ENCODE assay signal across 16 cellular contexts in the genomic region with DNA sequence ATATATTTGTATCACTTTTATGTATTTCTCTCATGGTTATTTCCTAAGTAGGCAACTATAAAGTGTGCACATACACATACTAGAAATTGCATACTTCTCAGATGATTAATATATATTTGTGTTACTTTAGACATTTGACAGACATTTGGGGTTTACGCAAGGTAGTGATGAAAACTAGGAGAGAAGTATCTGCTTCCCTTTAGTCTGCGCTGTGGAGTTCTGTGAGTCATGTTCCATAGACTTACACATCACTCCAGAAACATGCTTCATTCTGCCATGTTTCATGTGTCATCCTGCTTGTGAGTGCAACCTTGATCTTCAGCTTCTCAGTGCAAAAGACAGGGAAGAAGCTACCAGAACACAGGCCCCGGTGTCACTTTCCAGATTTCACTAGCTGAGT.
DNase-seq lines count a peak whose midpoint lies in the region.
"Had no signal": no experiment of that assay in that cellular context is flagged by ENCODE, and none has a peak within 500 bp of the region (broad histone marks: within the 10 kb centered on the region; RNA-seq: fewer than 3 reads in every experiment).

No MANE protein-coding gene starts in this region.

- peaks cover 1 to 9% (median 4%) of the 10 kb centered on the region in 3 donors for H3K27me3 Mint-ChIP-seq in immature natural killer cell (ENCODE audit: low read depth in 3 of 3)
- H3K27me3 Mint-ChIP-seq: CD4-positive, alpha-beta memory T cell had no signal

- H3K36me3 Mint-ChIP-seq in immature natural killer cell: no peaks in the 10 kb centered on the region
- H3K36me3 Mint-ChIP-seq: CD4-positive, alpha-beta memory T cell; natural killer cell treated with Interleukin-12 subunit alpha and Interleukin-12 subunit beta and Interleukin-15 and Interleukin-18, amount 100 ng/mL, for 72 hours had no signal

- no peak overlapping the region for H3K27ac Mint-ChIP-seq in immature natural killer cell
- H3K27ac Mint-ChIP-seq: CD4-positive, alpha-beta memory T cell; natural killer cell treated with Interleukin-12 subunit alpha and Interleukin-12 subunit beta and Interleukin-15 and Interleukin-18, amount 100 ng/mL, for 72 hours had no signal

- H3K4me1 Mint-ChIP-seq in immature natural killer cell: no peaks in the 10 kb centered on the region
- H3K4me1 Mint-ChIP-seq: CD4-positive, alpha-beta memory T cell had no signal

- H3K9me3 Mint-ChIP-seq in immature natural killer cell: peaks cover 0 to 5% (median 3%) of the 10 kb centered on the region in 6 donors

- peak; percentile 70 for DNase-seq in HT1080 (ENCODE audit: low read depth)
- DNase-seq in SIG-M5 treated with dmso at 0.1 percent for 504 hours (lab: John Stamatoyannopoulos, UW; ENCODE audit: unreplicated experiment): peak; percentile 70
- DNase-seq in fibroblast of gingiva (ENCODE audit: low read depth): peak; percentile 93
- peak; percentile 76 for DNase-seq in stromal cell of bone marrow (ENCODE audit: low read depth)
- no peak for DNase-seq in immature natural killer cell
- DNase-seq in GM19240 (ENCODE audit: insufficient read length, low spot score): no peak
- no peak for DNase-seq in stimulated activated CD4-positive, alpha-beta T cell treated with anti-CD3 and anti-CD28 coated beads, Interleukin-4, amount 100 ng/mL, for 1 hour
- DNase-seq: activated CD4-positive, CD25-positive, alpha-beta regulatory T cell; activated naive CD4-positive, alpha-beta T cell treated with Interleukin-2 at 50 U/mL for 16 hours; CD4-positive, alpha-beta memory T cell; central memory CD4-positive, alpha-beta T cell; NCI-H1105 treated with DMSO at 0.1 percent for 48 hours; stimulated activated CD4-positive, alpha-beta T cell treated with anti-CD3 and anti-CD28 coated beads, Interleukin-1b, Interleukin-23, amount 100 ng/mL, for 48 hours; SW 1271; thyroid gland had no signal

- H3K4me3 Mint-ChIP-seq in immature natural killer cell: no peak overlapping the region
- H3K4me3 Mint-ChIP-seq: CD4-positive, alpha-beta memory T cell; natural killer cell treated with Interleukin-12 subunit alpha and Interleukin-12 subunit beta and Interleukin-15 and Interleukin-18, amount 100 ng/mL, for 72 hours had no signal

Comparison
In these comparisons a context has a peak if more than half of its experiments do, and no peak if none do; other contexts are left out.
1. DNase-seq: peak in HT1080 (single experiment), SIG-M5 treated with dmso at 0.1 percent for 504 hours (single experiment), fibroblast of gingiva (single experiment) and stromal cell of bone marrow (single experiment); none in immature natural killer cell (0 of 3), GM19240 (single experiment) and stimulated activated CD4-positive, alpha-beta T cell treated with anti-CD3 and anti-CD28 coated beads, Interleukin-4, amount 100 ng/mL, for 1 hour (single experiment).